In the genomic region with DNA sequence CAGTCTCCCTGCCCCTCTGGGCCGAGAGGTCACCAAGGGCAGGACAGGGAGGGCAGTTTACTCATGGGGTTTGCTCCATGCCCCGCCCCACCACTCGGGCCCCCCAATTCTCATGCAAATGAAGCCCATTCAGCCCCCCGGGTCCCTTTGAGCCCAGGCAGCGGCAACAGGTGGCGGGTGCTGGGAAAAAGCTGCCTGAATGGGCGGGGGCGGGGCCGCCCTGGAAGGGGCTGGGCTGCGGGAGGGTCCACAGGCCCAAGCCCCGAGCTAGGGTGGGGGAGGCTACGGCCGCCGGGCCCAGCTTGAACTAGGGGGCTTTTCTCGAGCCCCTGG, we compare ENCODE assay signal across 2 cellular contexts.
TF ChIP-seq lines count a peak whose summit lies in the region.

No MANE protein-coding gene starts in this region.

TF ChIP-seq in IMR-90, 13 proteins besides CTCF, POLR2A, EP300 and RAD21:
- TF ChIP-seq, protein P1, sequence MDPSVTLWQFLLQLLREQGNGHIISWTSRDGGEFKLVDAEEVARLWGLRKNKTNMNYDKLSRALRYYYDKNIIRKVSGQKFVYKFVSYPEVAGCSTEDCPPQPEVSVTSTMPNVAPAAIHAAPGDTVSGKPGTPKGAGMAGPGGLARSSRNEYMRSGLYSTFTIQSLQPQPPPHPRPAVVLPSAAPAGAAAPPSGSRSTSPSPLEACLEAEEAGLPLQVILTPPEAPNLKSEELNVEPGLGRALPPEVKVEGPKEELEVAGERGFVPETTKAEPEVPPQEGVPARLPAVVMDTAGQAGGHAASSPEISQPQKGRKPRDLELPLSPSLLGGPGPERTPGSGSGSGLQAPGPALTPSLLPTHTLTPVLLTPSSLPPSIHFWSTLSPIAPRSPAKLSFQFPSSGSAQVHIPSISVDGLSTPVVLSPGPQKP (IDR thresholded peaks at IDR 0.05; ENCODE audit: borderline replicate concordance, low read depth, low read length), result no peak
- TF ChIP-seq RFX5 (IDR thresholded peaks at IDR 0.05; ENCODE audit: low read depth, low read length) (no peak), MAZ (IDR thresholded peaks at IDR 0.05; ENCODE audit: borderline replicate concordance, low read depth, low read length) (no peak), CEBPB (IDR thresholded peaks at IDR 0.05; ENCODE audit: low read depth, low read length) (no peak), NFE2L2 (IDR thresholded peaks at IDR 0.05; ENCODE audit: low read depth, low read length) (no peak), BHLHE40 (IDR thresholded peaks at IDR 0.05; ENCODE audit: low read depth, low read length) (no peak), MXI1 (IDR thresholded peaks at IDR 0.05; ENCODE audit: borderline replicate concordance, low read depth, low read length) (no peak), SMC3 (IDR thresholded peaks at IDR 0.05; ENCODE audit: low read depth, low read length) (no peak), USF2 (IDR thresholded peaks at IDR 0.05; ENCODE audit: low read depth, low read length) (no peak), FOS (IDR thresholded peaks at IDR 0.05; ENCODE audit: low read depth, low read length) (no peak), MAFK (IDR thresholded peaks at IDR 0.05; ENCODE audit: low read depth, low read length) (no peak), CHD1 (IDR thresholded peaks at IDR 0.05; ENCODE audit: low read depth, low read length) (no peak), RCOR1 (IDR thresholded peaks at IDR 0.05; ENCODE audit: insufficient replicate concordance, low read length) (no peak)

TF ChIP-seq in H1, 55 proteins besides CTCF, POLR2A, EP300 and RAD21:
- TF ChIP-seq NANOG (IDR thresholded peaks at IDR 0.05; ENCODE audit: insufficient read depth, low read depth, low read length, poor library complexity, severe bottlenecking) (peak; percentile 80), TCF12 (IDR thresholded peaks at IDR 0.05; ENCODE audit: low read depth, low read length) (peak; percentile 88; the same call in 1 of the 2 replicates), SUZ12 (IDR thresholded peaks at IDR 0.05; ENCODE audit: low read length) (no peak), POU5F1 (IDR thresholded peaks at IDR 0.05; ENCODE audit: low read depth, low read length) (peak; percentile 94), NRF1 (IDR thresholded peaks at IDR 0.05; ENCODE audit: low read depth, low read length) (no peak), RXRA (IDR thresholded peaks at IDR 0.05; ENCODE audit: insufficient read depth, low read depth, low read length) (0 out of 2 replicates have a peak, but pooled peaks have one; percentile 40), BACH1 (IDR thresholded peaks at IDR 0.05; ENCODE audit: low read length) (0 out of 2 replicates have a peak, but pooled peaks have one; percentile 13), SIRT6 (IDR thresholded peaks at IDR 0.05; ENCODE audit: low read length) (no peak), ASH2L (IDR thresholded peaks at IDR 0.05; ENCODE audit: low read length) (peak; percentile 57), SP1 (IDR thresholded peaks at IDR 0.05; ENCODE audit: low read depth, low read length) (0 out of 2 replicates have a peak, but pooled peaks have one; percentile 43), HDAC2 (IDR thresholded peaks at IDR 0.05; ENCODE audit: borderline replicate concordance in 1 of 2, low read depth in 2 of 2, low read length in 2 of 2) (0 out of 4 replicates have a peak, but pooled peaks of 1 of the 2 experiments have one; percentile 42), EGR1 (IDR thresholded peaks at IDR 0.05; ENCODE audit: borderline replicate concordance, low read depth, low read length) (0 out of 2 replicates have a peak, but pooled peaks have one; percentile 8)
